Comparison of ENCODE assay signal across 10 cellular contexts in genomic region chr10:102247724-102248123, GRCh38. TPM values are rescaled to one million over a fixed set of nuclear protein-coding genes. Genes with fewer than 3 reads are reported as not detected.
DNase-seq lines count a peak whose midpoint lies in the region; ATAC-seq and TF ChIP-seq lines count a peak whose summit lies in the region.
"Had no signal": no experiment of that assay in that cellular context is flagged by ENCODE, and none has a peak within 500 bp of the region (broad histone marks: within the 10 kb centered on the region; RNA-seq: fewer than 3 reads in every experiment).

No MANE protein-coding gene starts in this region.

- peak overlapping the region; percentile 46 to 99 (median 72) for H3K4me3 Mint-ChIP-seq in CD4-positive, alpha-beta memory T cell
- peak overlapping the region; percentile 13 for H3K4me3 Mint-ChIP-seq in activated naive CD8-positive, alpha-beta T cell treated with anti-CD3 and anti-CD28 coated beads, Interleukin-2, amount 10 ng/mL, durations not matched to agents 7 days and 5 days
- H3K4me3 Mint-ChIP-seq in naive thymus-derived CD8-positive, alpha-beta T cell, result peak overlapping the region; percentile 88 to 99 (median 98)

- H3K4me2 ChIP-seq in Karpas-422 (ENCODE audit: low read depth, low read length, poor library complexity, severe bottlenecking), result peak overlapping the region; percentile 81

- POLR2A ChIA-PET in CD4-positive, alpha-beta memory T cell (lab: Charles Lee; ENCODE audit: partially characterized antibody), result interaction anchor here (0.8 to 4.1 kb wide), 2 partner anchors 9 to 17 kb away, joined by 3 to 22 read pairs; no protein-coding TSS in a partner anchor
- POLR2A ChIA-PET in activated naive CD8-positive, alpha-beta T cell treated with anti-CD3 and anti-CD28 coated beads, Interleukin-2, amount 10 ng/mL, durations not matched to agents 7 days and 5 days (lab: Charles Lee), result no interaction called here
- POLR2A ChIA-PET in naive thymus-derived CD8-positive, alpha-beta T cell (lab: Charles Lee), result interaction anchor here (0.6 to 0.7 kb wide), 2 partner anchors 189 to 214 kb away, joined by 3 to 7 read pairs; no protein-coding TSS in a partner anchor

- no peak for DNase-seq in CD4-positive, alpha-beta memory T cell
- DNase-seq in Karpas-422, result no peak
- DNase-seq in activated naive CD8-positive, alpha-beta T cell treated with anti-CD3 and anti-CD28 coated beads, Interleukin-2, amount 10 ng/mL, durations not matched to agents 7 days and 5 days, result no peak
- DNase-seq in naive thymus-derived CD8-positive, alpha-beta T cell, result no peak
- no peak for DNase-seq in stimulated activated naive CD4-positive, alpha-beta T cell (lab: John Stamatoyannopoulos, UW)
- DNase-seq in stimulated activated naive CD4-positive, alpha-beta T cell treated with Interleukin-2 at 50 U/mL for 16 hours (lab: John Stamatoyannopoulos, UW), result no peak
- DNase-seq in sigmoid colon, result no peak
- DNase-seq: activated CD4-positive, alpha-beta T cell treated with anti-CD3 and anti-CD28 coated beads, Interleukin-2, amount 50 U/mL, for 48 hours had no signal

- peaks cover 26 to 50% (median 44%) of the 10 kb centered on the region in 4 donors for H3K4me1 Mint-ChIP-seq in CD4-positive, alpha-beta memory T cell
- peaks cover 26% of the 10 kb centered on the region for H3K4me1 Mint-ChIP-seq in activated naive CD8-positive, alpha-beta T cell treated with anti-CD3 and anti-CD28 coated beads, Interleukin-2, amount 10 ng/mL, durations not matched to agents 7 days and 5 days
- H3K4me1 Mint-ChIP-seq in naive thymus-derived CD8-positive, alpha-beta T cell, result peaks cover 16 to 57% (median 45%) of the 10 kb centered on the region in 4 donors

- H3K4me3 ChIP-seq in CD4-positive, alpha-beta memory T cell (ENCODE audit: low read length in 2 of 2), result no peak overlapping the region
- H3K4me3 ChIP-seq in Karpas-422 (ENCODE audit: low read length), result peak overlapping the region; percentile 84; the same call in 1 of the 2 replicates
- no peak overlapping the region for H3K4me3 ChIP-seq in sigmoid colon

- TF ChIP-seq EP300 in sigmoid colon (IDR thresholded peaks at IDR 0.05), result no peak

- peaks cover 45% of the 10 kb centered on the region for H3K4me1 ChIP-seq in CD4-positive, alpha-beta memory T cell (ENCODE audit: insufficient read depth, low read length)
- peaks cover 30% of the 10 kb centered on the region for H3K4me1 ChIP-seq in Karpas-422 (ENCODE audit: low read length)
- peaks cover 0 to 41% (median 32%) of the 10 kb centered on the region in 4 donors for H3K4me1 ChIP-seq in sigmoid colon

- CTCF ChIA-PET in CD4-positive, alpha-beta memory T cell (lab: Charles Lee; ENCODE audit: partially characterized antibody), result interaction anchor here (1.0 to 3.8 kb wide), 7 partner anchors 10 to 336 kb away, joined by 3 to 46 read pairs (median 4); no protein-coding TSS in a partner anchor

- H3K36me3 Mint-ChIP-seq in CD4-positive, alpha-beta memory T cell, result peaks cover 7 to 13% of the 10 kb centered on the region in 2 donors
- H3K36me3 Mint-ChIP-seq in activated naive CD8-positive, alpha-beta T cell treated with anti-CD3 and anti-CD28 coated beads, Interleukin-2, amount 10 ng/mL, durations not matched to agents 7 days and 5 days, result peaks cover 23% of the 10 kb centered on the region
- peaks cover 0 to 24% (median 0%) of the 10 kb centered on the region in 3 donors for H3K36me3 Mint-ChIP-seq in naive thymus-derived CD8-positive, alpha-beta T cell

- peaks cover 7% of the 10 kb centered on the region for H3K36me3 ChIP-seq in CD4-positive, alpha-beta memory T cell (ENCODE audit: insufficient read depth, low read length)
- peaks cover 4% of the 10 kb centered on the region; the same call in 1 of the 2 replicates for H3K36me3 ChIP-seq in Karpas-422 (ENCODE audit: insufficient read depth, low read length)
- H3K36me3 ChIP-seq in sigmoid colon, result no peaks in the 10 kb centered on the region

- intact Hi-C loops in CD4-positive, alpha-beta memory T cell (cut with micrococcal nuclease), result no loop called here
- intact Hi-C loops in sigmoid colon (cut with DNase I), result no loop called here

- ATAC-seq in activated naive CD8-positive, alpha-beta T cell treated with anti-CD3 and anti-CD28 coated beads, Interleukin-2, amount 10 ng/mL, durations not matched to agents 7 days and 5 days (ENCODE audit: low read depth), result no peak
- ATAC-seq in naive thymus-derived CD8-positive, alpha-beta T cell, result no peak
- no peak for ATAC-seq in HG03439 (IDR thresholded peaks at IDR 0.05; ENCODE audit: unreplicated experiment)

- TF ChIP-seq POLR2A in sigmoid colon (IDR thresholded peaks at IDR 0.05), result no peak

- no peaks in the 10 kb centered on the region for H3K9me2 ChIP-seq in Karpas-422 (replicated peaks; ENCODE audit: insufficient read depth, low read length)

- H3K9ac ChIP-seq in Karpas-422 (ENCODE audit: low read length), result peak overlapping the region; percentile 77; the same call in 1 of the 2 replicates

- H3K27ac ChIP-seq in CD4-positive, alpha-beta memory T cell (ENCODE audit: low read depth, low read length), result no peak overlapping the region
- no peak overlapping the region for H3K27ac ChIP-seq in Karpas-422 (ENCODE audit: low read length)
- H3K27ac ChIP-seq in sigmoid colon, result no peak overlapping the region

- peaks cover 9% of the 10 kb centered on the region; the same call in 1 of the 2 replicates for H4K20me1 ChIP-seq in Karpas-422 (ENCODE audit: insufficient read depth, low read depth, low read length)

- no peaks in the 10 kb centered on the region for H3K9me3 Mint-ChIP-seq in CD4-positive, alpha-beta memory T cell
- no peaks in the 10 kb centered on the region for H3K9me3 Mint-ChIP-seq in activated naive CD8-positive, alpha-beta T cell treated with anti-CD3 and anti-CD28 coated beads, Interleukin-2, amount 10 ng/mL, durations not matched to agents 7 days and 5 days
- H3K9me3 Mint-ChIP-seq in naive thymus-derived CD8-positive, alpha-beta T cell, result no peaks in the 10 kb centered on the region

- peaks cover 0 to 6% of the 10 kb centered on the region in 2 donors for H3K27me3 Mint-ChIP-seq in CD4-positive, alpha-beta memory T cell
- H3K27me3 Mint-ChIP-seq in activated naive CD8-positive, alpha-beta T cell treated with anti-CD3 and anti-CD28 coated beads, Interleukin-2, amount 10 ng/mL, durations not matched to agents 7 days and 5 days, result no peaks in the 10 kb centered on the region
- H3K27me3 Mint-ChIP-seq in naive thymus-derived CD8-positive, alpha-beta T cell, result peaks cover 4 to 10% (median 7%) of the 10 kb centered on the region in 5 donors

- peak overlapping the region in 3 of 7 donors; percentile 5 to 45 (median 19) for H3K27ac Mint-ChIP-seq in CD4-positive, alpha-beta memory T cell
- H3K27ac Mint-ChIP-seq in activated naive CD8-positive, alpha-beta T cell treated with anti-CD3 and anti-CD28 coated beads, Interleukin-2, amount 10 ng/mL, durations not matched to agents 7 days and 5 days, result no peak overlapping the region
- H3K27ac Mint-ChIP-seq in naive thymus-derived CD8-positive, alpha-beta T cell, result peak overlapping the region in 2 of 10 donors; percentile 8 to 50

- TF ChIP-seq CTCF in sigmoid colon (IDR thresholded peaks at IDR 0.05), result no peak

- no peak overlapping the region for H2AFZ ChIP-seq in Karpas-422 (ENCODE audit: low read length)

- no peaks in the 10 kb centered on the region for H3K27me3 ChIP-seq in CD4-positive, alpha-beta memory T cell (ENCODE audit: insufficient read depth, low read length)
- H3K27me3 ChIP-seq in Karpas-422 (ENCODE audit: low read length) (no peaks in the 10 kb centered on the region), sigmoid colon (no peaks in the 10 kb centered on the region)

- H3K9me3 ChIP-seq in CD4-positive, alpha-beta memory T cell (ENCODE audit: control insufficient read depth in 1 of 2, low read length in 2 of 2), result no peaks in the 10 kb centered on the region
- no peaks in the 10 kb centered on the region for H3K9me3 ChIP-seq in Karpas-422 (ENCODE audit: low read length)
- no peaks in the 10 kb centered on the region for H3K9me3 ChIP-seq in sigmoid colon

- H3K79me2 ChIP-seq in Karpas-422 (ENCODE audit: low read length), result peaks cover 64% of the 10 kb centered on the region

RNA-seq across cellular contexts. Expression of gene GBF1, which starts 2.4 kb away (rescaled TPM):
- 10 to 100 TPM; 39.6 to 44.7 TPM for total RNA-seq in CD4-positive, alpha-beta memory T cell
- polyA plus RNA-seq in CD4-positive, alpha-beta memory T cell, result 10 to 100 TPM in 1 of 2 donors, 1 to 10 TPM in 1; 3.1 to 23.9 TPM
- 7.6 and 12.5 TPM in 2 replicates for total RNA-seq in Karpas-422 (2014; rRNA removed; shearing (Covaris generic); ENCODE audit: low replicate concordance)
- total RNA-seq in activated naive CD8-positive, alpha-beta T cell treated with anti-CD3 and anti-CD28 coated beads, Interleukin-2, amount 10 ng/mL, durations not matched to agents 7 days and 5 days, result 10 to 100 TPM; 40.1 to 40.6 TPM
- total RNA-seq in naive thymus-derived CD8-positive, alpha-beta T cell, result 10 to 100 TPM; 36.9 to 41.0 TPM
- polyA plus RNA-seq in naive thymus-derived CD8-positive, alpha-beta T cell, result 10 to 100 TPM in 2 of 3 donors, 1 to 10 TPM in 1; 6.3 to 17.1 (median 10.7) TPM
- 10 to 100 TPM; 18.1 to 38.2 (median 21.4) TPM for total RNA-seq in sigmoid colon
- 10 to 100 TPM in 2 of 3 donors, 1 to 10 TPM in 1; 8.4 to 28.7 (median 14.8) TPM for polyA plus RNA-seq in sigmoid colon

RNA-seq across cellular contexts. Expression of gene PITX3, which starts 6.4 kb away (rescaled TPM):
- not detected for total RNA-seq in CD4-positive, alpha-beta memory T cell
- polyA plus RNA-seq in CD4-positive, alpha-beta memory T cell, result not detected
- not detected in 2 replicates for total RNA-seq in Karpas-422 (2014; rRNA removed; shearing (Covaris generic); ENCODE audit: low replicate concordance)
- total RNA-seq in activated naive CD8-positive, alpha-beta T cell treated with anti-CD3 and anti-CD28 coated beads, Interleukin-2, amount 10 ng/mL, durations not matched to agents 7 days and 5 days, result not detected
- not detected for total RNA-seq in naive thymus-derived CD8-positive, alpha-beta T cell
- polyA plus RNA-seq in naive thymus-derived CD8-positive, alpha-beta T cell, result not detected
- not detected for total RNA-seq in sigmoid colon
- polyA plus RNA-seq in sigmoid colon, result not detected

RNA-seq across cellular contexts. Expression of gene ELOVL3, which starts 21.6 kb away (rescaled TPM):
- not detected for total RNA-seq in CD4-positive, alpha-beta memory T cell
- polyA plus RNA-seq in CD4-positive, alpha-beta memory T cell, result not detected
- not detected in 2 replicates for total RNA-seq in Karpas-422 (2014; rRNA removed; shearing (Covaris generic); ENCODE audit: low replicate concordance)
- total RNA-seq in activated naive CD8-positive, alpha-beta T cell treated with anti-CD3 and anti-CD28 coated beads, Interleukin-2, amount 10 ng/mL, durations not matched to agents 7 days and 5 days, result under 1 TPM in 1 of 2 experiments, not detected in 1; 0.22 TPM
- total RNA-seq in naive thymus-derived CD8-positive, alpha-beta T cell, result not detected
- polyA plus RNA-seq in naive thymus-derived CD8-positive, alpha-beta T cell, result not detected
- under 1 TPM in 1 of 4 donors, not detected in 3; 0.71 TPM for total RNA-seq in sigmoid colon
- polyA plus RNA-seq in sigmoid colon, result under 1 TPM in 1 of 3 donors, not detected in 2; 0.45 TPM
- total RNA-seq: cardiac septum had no signal

Comparison
In these comparisons a context has a peak if more than half of its experiments do, and no peak if none do; other contexts are left out.
1. H3K4me3 Mint-ChIP-seq: peak in every context shown above with its lines; median percentile 98 in naive thymus-derived CD8-positive, alpha-beta T cell; 72 in CD4-positive, alpha-beta memory T cell; 13 in activated naive CD8-positive, alpha-beta T cell treated with anti-CD3 and anti-CD28 coated beads, Interleukin-2, amount 10 ng/mL, durations not matched to agents 7 days and 5 days.